ENCODE assay signal across 11 cellular contexts in the genomic region with DNA sequence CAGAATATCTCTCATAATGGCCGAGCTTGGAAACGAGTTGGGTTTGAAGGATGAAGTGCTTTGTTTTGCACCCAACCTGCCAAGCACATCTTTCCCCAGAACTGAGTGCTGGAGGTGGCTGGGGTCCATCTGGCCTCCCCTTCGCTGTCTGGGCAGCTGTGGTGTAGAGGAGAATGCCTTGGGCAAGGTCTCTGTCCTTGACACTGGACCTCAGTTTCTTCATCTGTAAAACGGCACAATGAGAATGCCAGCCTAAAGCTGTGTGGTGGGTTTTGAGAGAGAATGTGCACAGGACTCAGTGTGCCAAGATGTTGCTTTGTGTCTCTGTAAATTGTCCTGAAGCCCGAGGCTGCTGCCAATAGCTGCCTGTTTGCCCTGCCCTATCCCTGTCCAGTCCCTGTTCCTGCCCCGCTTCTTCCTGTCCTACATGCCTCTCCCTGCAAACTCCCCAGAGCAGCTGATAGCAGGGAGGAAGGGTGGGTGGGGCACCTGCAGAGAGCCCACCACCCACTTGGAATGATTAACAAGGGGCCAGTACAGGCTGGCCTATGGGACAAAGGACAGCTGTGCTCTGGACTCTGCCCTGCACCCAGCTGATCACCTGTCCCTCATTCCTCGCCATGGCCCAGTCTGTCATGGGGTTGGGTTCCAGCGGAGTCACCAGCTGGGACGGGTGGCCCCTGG. TPM values are rescaled to one million over a fixed set of nuclear protein-coding genes. Genes with fewer than 3 reads are reported as not detected.
DNase-seq lines count a peak whose midpoint lies in the region; ATAC-seq and TF ChIP-seq lines count a peak whose summit lies in the region.
"Had no signal": no experiment of that assay in that cellular context is flagged by ENCODE, and none has a peak within 500 bp of the region (broad histone marks: within the 10 kb centered on the region; RNA-seq: fewer than 3 reads in every experiment).

No MANE protein-coding gene starts in this region.

- H3K4me3 Mint-ChIP-seq in CD4-positive, CD25-positive, alpha-beta regulatory T cell: peak overlapping the region in 3 of 4 donors; percentile 29 to 79 (median 39)
- no peak overlapping the region for H3K4me3 Mint-ChIP-seq in endothelial cell (ENCODE audit: unreplicated experiment)
- H3K4me3 Mint-ChIP-seq in neural crest cell: peak overlapping the region; percentile 51

- no peak for ATAC-seq in CD4-positive, CD25-positive, alpha-beta regulatory T cell (ENCODE audit: low read depth in 2 of 2)
- ATAC-seq in HG02973 (IDR thresholded peaks at IDR 0.05; ENCODE audit: unreplicated experiment) (no peak), HG03280 (IDR thresholded peaks at IDR 0.05; ENCODE audit: unreplicated experiment) (no peak)
- ATAC-seq: HCT116 had no signal

- peak in 1 of 2 donors; percentile 28 for TF ChIP-seq POLR2A in Peyer's patch (IDR thresholded peaks at IDR 0.05)

- H3K4me1 ChIP-seq in CD4-positive, CD25-positive, alpha-beta regulatory T cell (ENCODE audit: control insufficient read depth, insufficient read depth, low read length, poor library complexity, severe bottlenecking): peaks cover 86% of the 10 kb centered on the region
- H3K4me1 ChIP-seq in Peyer's patch: peaks cover 22 to 99% (median 45%) of the 10 kb centered on the region in 4 donors

- H3K27ac Mint-ChIP-seq in CD4-positive, CD25-positive, alpha-beta regulatory T cell: peak overlapping the region; percentile 38 to 90 (median 89)
- H3K27ac Mint-ChIP-seq in endothelial cell (ENCODE audit: unreplicated experiment): peak overlapping the region; percentile 61
- peak overlapping the region; percentile 8 for H3K27ac Mint-ChIP-seq in neural crest cell (ENCODE audit: unreplicated experiment)

- H3K4me3 ChIP-seq in CD4-positive, CD25-positive, alpha-beta regulatory T cell (ENCODE audit: low read depth, low read length): no peak overlapping the region
- H3K4me3 ChIP-seq in Peyer's patch: peak overlapping the region in 1 of 4 donors; percentile 25

- H3K36me3 Mint-ChIP-seq in CD4-positive, CD25-positive, alpha-beta regulatory T cell: peaks cover 30% of the 10 kb centered on the region
- H3K36me3 Mint-ChIP-seq in endothelial cell (ENCODE audit: low read depth, unreplicated experiment) (peaks cover 20% of the 10 kb centered on the region), neural crest cell (ENCODE audit: low read depth) (no peaks in the 10 kb centered on the region)

- no peaks in the 10 kb centered on the region for H3K27me3 Mint-ChIP-seq in CD4-positive, CD25-positive, alpha-beta regulatory T cell
- H3K27me3 Mint-ChIP-seq in endothelial cell (ENCODE audit: unreplicated experiment) (no peaks in the 10 kb centered on the region), neural crest cell (ENCODE audit: low read depth) (no peaks in the 10 kb centered on the region)

- H3K36me3 ChIP-seq in CD4-positive, CD25-positive, alpha-beta regulatory T cell (ENCODE audit: control insufficient read depth, insufficient read depth, low read length): peaks cover 68% of the 10 kb centered on the region
- peaks cover 0 to 56% (median 0%) of the 10 kb centered on the region in 3 donors for H3K36me3 ChIP-seq in Peyer's patch

- H3K9me3 Mint-ChIP-seq in CD4-positive, CD25-positive, alpha-beta regulatory T cell: no peaks in the 10 kb centered on the region
- H3K9me3 Mint-ChIP-seq in endothelial cell (ENCODE audit: unreplicated experiment): no peaks in the 10 kb centered on the region
- no peaks in the 10 kb centered on the region for H3K9me3 Mint-ChIP-seq in neural crest cell

- DNase-seq in CD4-positive, CD25-positive, alpha-beta regulatory T cell: no peak
- DNase-seq in Peyer's patch (peak in 2 of 3 donors; percentile 82 to 88), endothelial cell (ENCODE audit: low spot score) (no peak), neural crest cell (ENCODE audit: low read depth, low spot score) (no peak), occipital lobe (lab: John Stamatoyannopoulos, UW) (no peak), hypothalamus (lab: John Stamatoyannopoulos, UW) (no peak)
- DNase-seq: activated effector memory CD4-positive, alpha-beta T cell treated with Interleukin-2 at 50 U/mL for 16 hours; NCI-H446 had no signal

- no peaks in the 10 kb centered on the region for H3K27me3 ChIP-seq in CD4-positive, CD25-positive, alpha-beta regulatory T cell (ENCODE audit: control insufficient read depth, insufficient read depth, low read length)
- H3K27me3 ChIP-seq in Peyer's patch: no peaks in the 10 kb centered on the region

- no peaks in the 10 kb centered on the region for H3K9me3 ChIP-seq in CD4-positive, CD25-positive, alpha-beta regulatory T cell (ENCODE audit: control insufficient read depth in 2 of 2, low read length in 2 of 2)
- H3K9me3 ChIP-seq in Peyer's patch: no peaks in the 10 kb centered on the region

- H3K4me1 Mint-ChIP-seq in CD4-positive, CD25-positive, alpha-beta regulatory T cell: peaks cover 7 to 91% (median 57%) of the 10 kb centered on the region in 4 donors
- peaks cover 61% of the 10 kb centered on the region for H3K4me1 Mint-ChIP-seq in endothelial cell (ENCODE audit: unreplicated experiment)
- peaks cover 49% of the 10 kb centered on the region for H3K4me1 Mint-ChIP-seq in neural crest cell

- H3K27ac ChIP-seq in CD4-positive, CD25-positive, alpha-beta regulatory T cell (ENCODE audit: insufficient read depth, low read length, poor library complexity, severe bottlenecking): no peak overlapping the region
- H3K27ac ChIP-seq in Peyer's patch: peak overlapping the region in 3 of 4 donors; percentile 67 to 89 (median 89)

- no peak for TF ChIP-seq CTCF in Peyer's patch (IDR thresholded peaks at IDR 0.05)
- TF ChIP-seq CTCF in endothelial cell (IDR thresholded peaks at IDR 0.05; ENCODE audit: unreplicated experiment): no peak
- no peak for TF ChIP-seq CTCF in neural crest cell (conservative IDR thresholded peaks at IDR 0.05)

RNA-seq across cellular contexts. Expression of gene LASP1, which starts 15.3 kb away (rescaled TPM):
- 154 TPM for total RNA-seq in CD4-positive, CD25-positive, alpha-beta regulatory T cell
- polyA plus RNA-seq in CD4-positive, CD25-positive, alpha-beta regulatory T cell: 10 to 100 TPM; 50.3 to 77.3 (median 62.8) TPM
- total RNA-seq in Peyer's patch (100 to 1,000 TPM; 166 to 654 (median 590) TPM), endothelial cell (ENCODE audit: unreplicated experiment) (146 TPM), neural crest cell (87.4 and 94.3 TPM in 2 replicates), occipital lobe (49.4 TPM)

RNA-seq across cellular contexts. Expression of gene RPL23, which starts 31.7 kb away (rescaled TPM):
- total RNA-seq in CD4-positive, CD25-positive, alpha-beta regulatory T cell: 1,411 TPM
- 1,000 to 10,000 TPM; 1,034 to 1,357 (median 1,206) TPM for polyA plus RNA-seq in CD4-positive, CD25-positive, alpha-beta regulatory T cell
- total RNA-seq in Peyer's patch (1,000 to 10,000 TPM in 1 of 4 donors, 100 to 1,000 TPM in 3; 347 to 1,233 (median 540) TPM), endothelial cell (ENCODE audit: unreplicated experiment) (2,464 TPM), neural crest cell (1,802 and 1,851 TPM in 2 replicates), occipital lobe (1,678 TPM)

Comparison
In these comparisons a context has a peak if more than half of its experiments do, and no peak if none do; other contexts are left out.
1. DNase-seq: peak in Peyer's patch (2 of 3); none in CD4-positive, CD25-positive, alpha-beta regulatory T cell (0 of 3), endothelial cell (single experiment), neural crest cell (single experiment), occipital lobe (single experiment) and hypothalamus (0 of 51).
2. H3K27ac Mint-ChIP-seq: peak in every context shown above with its lines; median percentile 89 in CD4-positive, CD25-positive, alpha-beta regulatory T cell; 61 in endothelial cell; 8 in neural crest cell.